Comparison of ENCODE assay signal across 8 cellular contexts in the genomic region with DNA sequence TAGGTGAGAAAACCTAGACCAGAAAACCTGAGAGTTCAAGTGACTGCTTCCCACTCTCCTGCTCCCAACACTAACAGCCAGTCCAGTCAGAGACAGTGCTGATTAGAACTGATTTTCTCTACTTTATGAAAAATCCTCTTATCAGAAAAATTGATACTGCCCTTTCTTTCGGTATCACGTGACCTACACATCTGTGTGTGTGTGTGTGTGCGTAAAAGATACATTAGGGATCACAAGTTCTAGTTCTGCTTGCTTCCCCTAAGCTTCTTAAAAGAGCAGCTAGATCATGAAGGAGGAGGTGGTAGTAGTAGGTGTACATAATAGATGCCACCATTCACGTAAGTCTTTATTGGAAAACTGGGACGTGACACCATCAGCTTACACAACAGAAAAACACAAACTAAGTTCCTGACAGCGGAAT. TPM values are rescaled to one million over a fixed set of nuclear protein-coding genes. Genes with fewer than 3 reads are reported as not detected.
DNase-seq lines count a peak whose midpoint lies in the region; ATAC-seq and TF ChIP-seq lines count a peak whose summit lies in the region.

No MANE protein-coding gene starts in this region.

- H3K27ac Mint-ChIP-seq in T-helper 2 cell treated with Interferon-gamma antibody and Interleukin-4, amounts not matched to agents 5 μg/mL and 100 μg/mL, for 36 hours = no peak overlapping the region

- peak; percentile 12 to 23 for DNase-seq in cardiac muscle cell (ENCODE audit: low read depth in 1 of 2, low spot score in 1 of 2)
- DNase-seq in left ventricle myocardium superior = no peak
- no peak for DNase-seq in T-helper 2 cell treated with Interferon-gamma antibody and Interleukin-4, amounts not matched to agents 5 μg/mL and 100 μg/mL, for 36 hours (ENCODE audit: low spot score)
- DNase-seq in fibroblast of villous mesenchyme (ENCODE audit: low read depth) = peak; percentile 42
- no peak for DNase-seq in activated gamma-delta T cell treated with Interleukin-2 at 50 U/mL for 16 hours
- no peak for DNase-seq in GM19240 (ENCODE audit: insufficient read length, low spot score)

- peak overlapping the region; percentile 87 to 90 (median 89) for H3K9ac ChIP-seq in skeletal muscle tissue (ENCODE audit: low read depth in 1 of 3, low read length in 3 of 3)

- H3K4me1 ChIP-seq in cardiac muscle cell (ENCODE audit: low read depth) (peaks cover 25% of the 10 kb centered on the region), skeletal muscle tissue (ENCODE audit: control insufficient read depth in 3 of 3, insufficient read depth in 3 of 3, low read length in 3 of 3) (peaks cover 16 to 36% (median 30%) of the 10 kb centered on the region in 3 donors)

- peaks cover 11% of the 10 kb centered on the region for H3K36me3 Mint-ChIP-seq in T-helper 2 cell treated with Interferon-gamma antibody and Interleukin-4, amounts not matched to agents 5 μg/mL and 100 μg/mL, for 36 hours (ENCODE audit: low read depth)

- H3K4me3 Mint-ChIP-seq in T-helper 2 cell treated with Interferon-gamma antibody and Interleukin-4, amounts not matched to agents 5 μg/mL and 100 μg/mL, for 36 hours = peak overlapping the region; percentile 97

- H3K36me3 ChIP-seq in cardiac muscle cell = no peaks in the 10 kb centered on the region
- no peaks in the 10 kb centered on the region for H3K36me3 ChIP-seq in skeletal muscle tissue (ENCODE audit: control insufficient read depth in 3 of 3, insufficient read depth in 3 of 3, low read length in 3 of 3)

- H3K9me3 Mint-ChIP-seq in T-helper 2 cell treated with Interferon-gamma antibody and Interleukin-4, amounts not matched to agents 5 μg/mL and 100 μg/mL, for 36 hours = no peaks in the 10 kb centered on the region

- peaks cover 35% of the 10 kb centered on the region for H3K4me1 Mint-ChIP-seq in T-helper 2 cell treated with Interferon-gamma antibody and Interleukin-4, amounts not matched to agents 5 μg/mL and 100 μg/mL, for 36 hours (ENCODE audit: low read depth)

- intact Hi-C loops in left ventricle myocardium superior (cut with micrococcal nuclease) = no loop called here

- H3K27ac ChIP-seq in cardiac muscle cell (peak overlapping the region; percentile 93), skeletal muscle tissue (ENCODE audit: low read depth, low read length) (peak overlapping the region; percentile 87)

- H3K4me3 ChIP-seq in cardiac muscle cell (peak overlapping the region; percentile 83), fibroblast of villous mesenchyme (ENCODE audit: low read depth, low read length) (peak overlapping the region; percentile 76), skeletal muscle tissue (ENCODE audit: low read length in 3 of 3) (peak overlapping the region; percentile 85 to 96 (median 91))

- H3K27me3 ChIP-seq in cardiac muscle cell = no peaks in the 10 kb centered on the region
- no peaks in the 10 kb centered on the region for H3K27me3 ChIP-seq in skeletal muscle tissue (ENCODE audit: control insufficient read depth in 3 of 3, insufficient read depth in 3 of 3, low read length in 3 of 3)

- ATAC-seq in left ventricle myocardium superior = no peak
- ATAC-seq in GM18870 (IDR thresholded peaks at IDR 0.05; ENCODE audit: unreplicated experiment) = no peak

- TF ChIP-seq CTCF in cardiac muscle cell (IDR thresholded peaks at IDR 0.05; ENCODE audit: low read depth, low read length) = no peak
- TF ChIP-seq CTCF in fibroblast of villous mesenchyme (IDR thresholded peaks at IDR 0.05; ENCODE audit: insufficient read depth, low read depth, low read length) = no peak

- no peaks in the 10 kb centered on the region for H3K9me3 ChIP-seq in cardiac muscle cell (ENCODE audit: low read depth)
- no peaks in the 10 kb centered on the region for H3K9me3 ChIP-seq in skeletal muscle tissue (ENCODE audit: control insufficient read depth in 3 of 3, low read length in 3 of 3)

- peaks cover 3% of the 10 kb centered on the region for H3K27me3 Mint-ChIP-seq in T-helper 2 cell treated with Interferon-gamma antibody and Interleukin-4, amounts not matched to agents 5 μg/mL and 100 μg/mL, for 36 hours (ENCODE audit: low read depth)

RNA-seq across cellular contexts. Expression of a gene that starts 1.5 kb away (rescaled TPM):
- 47.6 and 48.0 TPM in 2 replicates for total RNA-seq in cardiac muscle cell
- 26.7 and 31.0 TPM in 2 replicates for polyA plus RNA-seq in cardiac muscle cell
- total RNA-seq in left ventricle myocardium superior = 60.7 TPM
- 43.5 and 59.6 TPM in 2 replicates for total RNA-seq in fibroblast of villous mesenchyme
- 21.9 TPM for total RNA-seq in skeletal muscle tissue

Comparison
In these comparisons a context has a peak if more than half of its experiments do, and no peak if none do; other contexts are left out.
1. DNase-seq: peak in cardiac muscle cell (2 of 2) and fibroblast of villous mesenchyme (single experiment); none in left ventricle myocardium superior (single experiment), T-helper 2 cell treated with Interferon-gamma antibody and Interleukin-4, amounts not matched to agents 5 μg/mL and 100 μg/mL, for 36 hours (single experiment), activated gamma-delta T cell treated with Interleukin-2 at 50 U/mL for 16 hours (single experiment) and GM19240 (single experiment).
2. Peak in every context shown above with its lines, with median percentiles within 50 percentile points of each other: H3K4me3 ChIP-seq.